27 cellular contexts compared by ENCODE assay signal in the genomic region with DNA sequence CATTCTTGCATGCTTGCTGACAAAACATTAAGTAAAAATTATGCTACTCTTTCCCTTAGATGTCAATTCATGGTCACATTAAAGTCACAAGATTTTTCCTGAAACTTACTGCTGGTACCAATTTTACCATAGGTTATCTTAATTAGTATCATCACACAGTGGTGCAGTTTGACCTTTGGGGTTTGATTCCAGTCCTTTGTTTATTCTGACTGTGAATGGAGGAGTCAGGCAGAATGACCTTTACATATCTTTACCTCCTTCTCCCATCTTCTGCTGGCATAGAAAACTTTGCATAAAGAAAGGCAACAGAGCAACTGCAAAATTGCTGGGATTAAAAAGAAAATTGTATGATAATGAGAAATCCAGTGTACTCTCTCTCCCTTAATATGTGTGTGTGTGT.
DNase-seq lines count a peak whose midpoint lies in the region; ATAC-seq and TF ChIP-seq lines count a peak whose summit lies in the region.
"Had no signal": no experiment of that assay in that cellular context is flagged by ENCODE, and none has a peak within 500 bp of the region (broad histone marks: within the 10 kb centered on the region; RNA-seq: fewer than 3 reads in every experiment).

No MANE protein-coding gene starts in this region.

- no peak overlapping the region for H3K9ac ChIP-seq in IMR-90 (ENCODE audit: low read depth, low read length)
- H3K9ac ChIP-seq: GM23248 had no signal

- ATAC-seq in IMR-90 (ENCODE audit: low read depth) = peak; percentile 54
- ATAC-seq in activated CD8-positive, alpha-beta T cell treated with anti-CD3 and anti-CD28 coated beads for 36 hours = peak; percentile 56
- peak; percentile 79 for ATAC-seq in stimulated activated naive CD8-positive, alpha-beta T cell treated with anti-CD3 and anti-CD28 coated beads, Interleukin-15, Interleukin-2, amounts not matched to agents 100 U/mL and 50 U/mL, for 24 hours
- ATAC-seq: upper lobe of right lung had no signal

- no peak for TF ChIP-seq RAD21 in IMR-90 (IDR thresholded peaks at IDR 0.05; ENCODE audit: low read length)

- H4K8ac ChIP-seq in IMR-90 (ENCODE audit: low read depth in 2 of 2, low read length in 2 of 2) = no peak overlapping the region

- H3K27me3 Mint-ChIP-seq in activated CD8-positive, alpha-beta T cell treated with anti-CD3 and anti-CD28 coated beads for 36 hours = no peaks in the 10 kb centered on the region
- peaks cover 6 to 9% (median 9%) of the 10 kb centered on the region in 3 donors for H3K27me3 Mint-ChIP-seq in immature natural killer cell (ENCODE audit: low read depth in 3 of 3)
- H3K27me3 Mint-ChIP-seq in activated CD4-positive, alpha-beta memory T cell treated with anti-CD3 and anti-CD28 coated beads, Interleukin-2, amount 10 ng/mL, durations not matched to agents 7 days and 5 days = no peaks in the 10 kb centered on the region
- H3K27me3 Mint-ChIP-seq: activated CD4-positive, alpha-beta memory T cell treated with anti-CD3 and anti-CD28 coated beads for 36 hours; CD4-positive, alpha-beta T cell had no signal

- no peak for TF ChIP-seq CTCF in IMR-90 (conservative IDR thresholded peaks at IDR 0.05; ENCODE audit: low read depth, low read length)
- TF ChIP-seq CTCF in activated CD8-positive, alpha-beta T cell treated with anti-CD3 and anti-CD28 coated beads for 36 hours (IDR thresholded peaks at IDR 0.05) = no peak

- H3K9me3 ChIP-seq in IMR-90 (ENCODE audit: control insufficient read depth, insufficient read depth, low read length) = 0 out of 2 replicates have a peak, but pooled peaks cover 2% of the 10 kb centered on the region
- H3K9me3 ChIP-seq: breast epithelium, ovary, Peyer's patch, suprapubic skin, upper lobe of right lung had no signal

- no peak overlapping the region for H3K27ac ChIP-seq in IMR-90 (ENCODE audit: insufficient read depth, low read length)
- H3K27ac ChIP-seq: breast epithelium, epithelial cell of prostate, GM23248, ovary, suprapubic skin, upper lobe of right lung had no signal

- peaks cover 5% of the 10 kb centered on the region; the same call in 1 of the 2 replicates for H3K9me1 ChIP-seq in IMR-90 (ENCODE audit: insufficient read depth, low read length)

- no peak overlapping the region for H2BK5ac ChIP-seq in IMR-90 (ENCODE audit: low read depth, low read length, poor library complexity, severe bottlenecking)

- no peak overlapping the region for H2BK15ac ChIP-seq in IMR-90 (ENCODE audit: low read depth, low read length)

- H3K4me3 Mint-ChIP-seq in activated CD8-positive, alpha-beta T cell treated with anti-CD3 and anti-CD28 coated beads for 36 hours = no peak overlapping the region
- H3K4me3 Mint-ChIP-seq in immature natural killer cell = peak overlapping the region; percentile 2 to 62 (median 46)
- H3K4me3 Mint-ChIP-seq in activated CD4-positive, alpha-beta memory T cell treated with anti-CD3 and anti-CD28 coated beads, Interleukin-2, amount 10 ng/mL, durations not matched to agents 7 days and 5 days = no peak overlapping the region
- H3K4me3 Mint-ChIP-seq: activated CD4-positive, alpha-beta memory T cell treated with anti-CD3 and anti-CD28 coated beads for 36 hours; CD4-positive, alpha-beta T cell had no signal

- H3K9me3 Mint-ChIP-seq in activated CD8-positive, alpha-beta T cell treated with anti-CD3 and anti-CD28 coated beads for 36 hours = peaks cover 6% of the 10 kb centered on the region
- H3K9me3 Mint-ChIP-seq in immature natural killer cell = peaks cover 0 to 4% (median 0%) of the 10 kb centered on the region in 6 donors
- peaks cover 8% of the 10 kb centered on the region for H3K9me3 Mint-ChIP-seq in activated CD4-positive, alpha-beta memory T cell treated with anti-CD3 and anti-CD28 coated beads, Interleukin-2, amount 10 ng/mL, durations not matched to agents 7 days and 5 days
- H3K9me3 Mint-ChIP-seq: CD4-positive, alpha-beta T cell had no signal

- TF ChIP-seq POLR2A in IMR-90 (IDR thresholded peaks at IDR 0.05; ENCODE audit: low read depth, low read length) = no peak

- CTCF ChIA-PET in IMR-90 (lab: Yijun Ruan, JAX) = no interaction called here
- CTCF ChIA-PET in activated CD8-positive, alpha-beta T cell treated with anti-CD3 and anti-CD28 coated beads for 36 hours (lab: Charles Lee) = interaction anchor here (1.4 to 1.8 kb wide), 2 partner anchors 514 to 701 kb away, joined by 5 to 8 read pairs; no protein-coding TSS in a partner anchor
- CTCF ChIA-PET in activated CD4-positive, alpha-beta memory T cell treated with anti-CD3 and anti-CD28 coated beads, Interleukin-2, amount 10 ng/mL, durations not matched to agents 7 days and 5 days (lab: Charles Lee) = no interaction called here

- H3K18ac ChIP-seq in IMR-90 (ENCODE audit: low read depth, low read length) = no peak overlapping the region

- H2AK5ac ChIP-seq in IMR-90 (ENCODE audit: low read depth, low read length) = no peak overlapping the region

- H3K27me3 ChIP-seq in IMR-90 (ENCODE audit: control insufficient read depth, insufficient read depth, low read length) = no peaks in the 10 kb centered on the region
- H3K27me3 ChIP-seq: breast epithelium, ovary, Peyer's patch, suprapubic skin, upper lobe of right lung had no signal

- peaks cover 20% of the 10 kb centered on the region; the same call in 1 of the 2 replicates for H4K20me1 ChIP-seq in IMR-90 (ENCODE audit: insufficient read depth, low read length)

- H3K4ac ChIP-seq in IMR-90 (ENCODE audit: low read depth, low read length) = no peak overlapping the region

- H3K4me3 ChIP-seq in IMR-90 (ENCODE audit: insufficient read depth, low read depth, low read length) = no peak overlapping the region
- H3K4me3 ChIP-seq: breast epithelium, GM23248, ovary, Peyer's patch, smooth muscle cell, suprapubic skin, upper lobe of right lung had no signal

- peaks cover 47 to 71% of the 10 kb centered on the region in 2 experiments for H3K79me1 ChIP-seq in IMR-90 (ENCODE audit: low read depth in 1 of 2, low read length in 2 of 2)

- no peak overlapping the region for H3K56ac ChIP-seq in IMR-90 (ENCODE audit: extremely low read depth, insufficient read depth, low read length)

- H3K27ac Mint-ChIP-seq in activated CD8-positive, alpha-beta T cell treated with anti-CD3 and anti-CD28 coated beads for 36 hours = peak overlapping the region; percentile 53
- peak overlapping the region; percentile 4 to 96 (median 78) for H3K27ac Mint-ChIP-seq in immature natural killer cell
- H3K27ac Mint-ChIP-seq in activated CD4-positive, alpha-beta memory T cell treated with anti-CD3 and anti-CD28 coated beads, Interleukin-2, amount 10 ng/mL, durations not matched to agents 7 days and 5 days = no peak overlapping the region
- H3K27ac Mint-ChIP-seq: activated CD4-positive, alpha-beta memory T cell treated with anti-CD3 and anti-CD28 coated beads for 36 hours; CD4-positive, alpha-beta T cell had no signal

- no peak overlapping the region for H4K5ac ChIP-seq in IMR-90 (ENCODE audit: low read depth, low read length)

- intact Hi-C loops in IMR-90 (cut with micrococcal nuclease) = no loop called here
- intact Hi-C loops in activated CD8-positive, alpha-beta T cell treated with anti-CD3 and anti-CD28 coated beads for 36 hours (cut with micrococcal nuclease) = no loop called here

- H3K36me3 Mint-ChIP-seq in activated CD8-positive, alpha-beta T cell treated with anti-CD3 and anti-CD28 coated beads for 36 hours (ENCODE audit: low read depth) = peaks cover 18% of the 10 kb centered on the region
- peaks cover 0 to 17% (median 5%) of the 10 kb centered on the region in 3 donors for H3K36me3 Mint-ChIP-seq in immature natural killer cell
- peaks cover 50% of the 10 kb centered on the region for H3K36me3 Mint-ChIP-seq in activated CD4-positive, alpha-beta memory T cell treated with anti-CD3 and anti-CD28 coated beads, Interleukin-2, amount 10 ng/mL, durations not matched to agents 7 days and 5 days (ENCODE audit: low read depth)

- no TSS peak for BruUV-seq in IMR-90 (replicated peaks; lab: Mats Ljungman, UMichigan)

- H3K4me1 Mint-ChIP-seq in activated CD8-positive, alpha-beta T cell treated with anti-CD3 and anti-CD28 coated beads for 36 hours (ENCODE audit: low read depth) = peaks cover 59% of the 10 kb centered on the region
- peaks cover 73 to 96% of the 10 kb centered on the region in 2 donors for H3K4me1 Mint-ChIP-seq in immature natural killer cell
- H3K4me1 Mint-ChIP-seq in activated CD4-positive, alpha-beta memory T cell treated with anti-CD3 and anti-CD28 coated beads, Interleukin-2, amount 10 ng/mL, durations not matched to agents 7 days and 5 days = peaks cover 54% of the 10 kb centered on the region

- H3K4me1 ChIP-seq in IMR-90 (ENCODE audit: control insufficient read depth, insufficient read depth, low read length) = peaks cover 12% of the 10 kb centered on the region
- H3K4me1 ChIP-seq: breast epithelium had no signal

- H3K14ac ChIP-seq in IMR-90 (replicated peaks; ENCODE audit: low read depth, low read length) = no peak overlapping the region

- H2AFZ ChIP-seq in IMR-90 (replicated peaks; ENCODE audit: low read length, poor library complexity) = no peak overlapping the region
- H2AFZ ChIP-seq: GM23248 had no signal

- H3K4me2 ChIP-seq in IMR-90 (ENCODE audit: low read depth, low read length) = peak overlapping the region; percentile 29; the same call in 1 of the 2 replicates
- H3K4me2 ChIP-seq: smooth muscle cell had no signal

- H3K23ac ChIP-seq in IMR-90 (ENCODE audit: low read depth, low read length) = no peak overlapping the region

- in situ Hi-C loops in IMR-90 (cut with MboI; ENCODE audit: low sequenced_read_pairs) = no loop called here

- no peak overlapping the region for H4K91ac ChIP-seq in IMR-90 (ENCODE audit: insufficient read depth, low read depth, low read length)

- no peak for DNase-seq in IMR-90
- peak; percentile 16 for DNase-seq in activated CD8-positive, alpha-beta T cell treated with anti-CD3 and anti-CD28 coated beads for 36 hours
- DNase-seq in immature natural killer cell = no peak
- DNase-seq in stimulated activated naive CD8-positive, alpha-beta T cell treated with anti-CD3 and anti-CD28 coated beads, Interleukin-15, Interleukin-2, amounts not matched to agents 100 U/mL and 50 U/mL, for 24 hours = no peak
- DNase-seq in activated CD4-positive, alpha-beta memory T cell treated with anti-CD3 and anti-CD28 coated beads, Interleukin-2, amount 10 ng/mL, durations not matched to agents 7 days and 5 days = no peak
- no peak for DNase-seq in RPMI8226
- no peak for DNase-seq in GOT3 (lab: John Stamatoyannopoulos, UW)
- DNase-seq: activated CD4-positive, alpha-beta memory T cell treated with anti-CD3 and anti-CD28 coated beads for 36 hours; activated naive CD4-positive, alpha-beta T cell treated with Interleukin-2 at 50 U/mL for 16 hours; CD4-positive, alpha-beta T cell; GM23248; kidney; NCI-H1105 treated with DMSO at 0.1 percent for 48 hours; NCI-H2029; NCI-H526; ovary; Peyer's patch; retina; SIG-M5; stimulated activated CD4-positive, alpha-beta T cell treated with anti-CD3 and anti-CD28 coated beads, Interleukin-2, amount 100 ng/mL, for 24 hours; SW 1271; T1000; upper lobe of right lung had no signal

- no peak overlapping the region for H2BK20ac ChIP-seq in IMR-90 (ENCODE audit: low read depth, low read length)

- POLR2A ChIA-PET in IMR-90 (lab: Charles Lee; ENCODE audit: unreplicated experiment) = no interaction called here
- POLR2A ChIA-PET in activated CD8-positive, alpha-beta T cell treated with anti-CD3 and anti-CD28 coated beads for 36 hours (lab: Charles Lee) = no interaction called here
- POLR2A ChIA-PET in activated CD4-positive, alpha-beta memory T cell treated with anti-CD3 and anti-CD28 coated beads, Interleukin-2, amount 10 ng/mL, durations not matched to agents 7 days and 5 days (lab: Charles Lee) = interaction anchor here (0.9 to 2.1 kb wide), 3 partner anchors 695 to 702 kb away, joined by 4 to 9 read pairs (median 4); a partner anchor contains a TSS

- peaks cover 7% of the 10 kb centered on the region; the same call in 1 of the 2 replicates for H3K36me3 ChIP-seq in IMR-90 (ENCODE audit: control insufficient read depth, insufficient read depth, low read length)
- H3K36me3 ChIP-seq: breast epithelium, ovary, Peyer's patch, suprapubic skin, upper lobe of right lung had no signal

- dilution Hi-C loops in IMR-90 (cut with HindIII; ENCODE audit: low sequenced_read_pairs, unreplicated experiment) = no loop called here

- no peak overlapping the region for H2BK120ac ChIP-seq in IMR-90 (ENCODE audit: low read depth, low read length)

- H2AK9ac ChIP-seq in IMR-90 (replicated peaks; ENCODE audit: low read depth, low read length, poor library complexity) = no peak overlapping the region

Comparison
In these comparisons a context has a peak if more than half of its experiments do, and no peak if none do; other contexts are left out.
1. H3K4me3 Mint-ChIP-seq: peak in immature natural killer cell (5 of 5); none in activated CD8-positive, alpha-beta T cell treated with anti-CD3 and anti-CD28 coated beads for 36 hours (single experiment) and activated CD4-positive, alpha-beta memory T cell treated with anti-CD3 and anti-CD28 coated beads, Interleukin-2, amount 10 ng/mL, durations not matched to agents 7 days and 5 days (single experiment).
2. Peak in every context shown above with its lines, with median percentiles within 50 percentile points of each other: ATAC-seq.